ENCODE assay signal across 13 cellular contexts in genomic region chr10:89478739-89479116, GRCh38. TPM values are rescaled to one million over a fixed set of nuclear protein-coding genes. Genes with fewer than 3 reads are reported as not detected.
DNase-seq lines count a peak whose midpoint lies in the region; TF ChIP-seq lines count a peak whose summit lies in the region.
"Had no signal": no experiment of that assay in that cellular context is flagged by ENCODE, and none has a peak within 500 bp of the region (broad histone marks: within the 10 kb centered on the region; RNA-seq: fewer than 3 reads in every experiment).

No MANE protein-coding gene starts in this region.

- peaks cover 6% of the 10 kb centered on the region; the same call in 1 of the 2 replicates for H3K36me3 ChIP-seq in ACC112 (ENCODE audit: insufficient read depth, low read length)
- H3K36me3 ChIP-seq in ascending aorta: no peaks in the 10 kb centered on the region
- H3K36me3 ChIP-seq in prostate gland: no peaks in the 10 kb centered on the region

- intact Hi-C loops in ascending aorta (cut with DNase I) (loop anchor here (5.0 kb wide), 1 partner anchor 51 kb away; no protein-coding TSS in a partner anchor), prostate gland (cut with DNase I) (no loop called here)

- H2AFZ ChIP-seq in ACC112 (ENCODE audit: low read length, unreplicated experiment): peak overlapping the region; percentile 38

- DNase-seq in ascending aorta (ENCODE audit: low spot score in 2 of 2) (no peak), foreskin fibroblast (peak; percentile 40 to 67), prostate gland (ENCODE audit: low spot score) (no peak), DMS114 treated with DMSO at 0.1 percent for 48 hours (lab: John Stamatoyannopoulos, UW; ENCODE audit: unreplicated experiment) (no peak), HCEC 1CT (no peak), SW480 (ENCODE audit: low spot score) (no peak), T-helper 2 cell (no peak)
- DNase-seq: ACHN, activated gamma-delta T cell, glutamatergic neuron, midbrain, NCI-H1436 had no signal

- H3K27me3 ChIP-seq in ACC112 (ENCODE audit: insufficient read depth, low read length): no peaks in the 10 kb centered on the region
- H3K27me3 ChIP-seq in ascending aorta: no peaks in the 10 kb centered on the region
- H3K27me3 ChIP-seq in prostate gland (replicated peaks; ENCODE audit: insufficient read depth): no peaks in the 10 kb centered on the region

- no peak for TF ChIP-seq CTCF in ascending aorta (IDR thresholded peaks at IDR 0.05)
- TF ChIP-seq CTCF in foreskin fibroblast (IDR thresholded peaks at IDR 0.05; ENCODE audit: low read depth, low read length): no peak
- no peak for TF ChIP-seq CTCF in prostate gland (IDR thresholded peaks at IDR 0.05)

- no peaks in the 10 kb centered on the region for H3K9me3 ChIP-seq in ascending aorta
- H3K9me3 ChIP-seq in prostate gland: no peaks in the 10 kb centered on the region

- H3K4me1 ChIP-seq in ACC112 (ENCODE audit: control insufficient read depth, insufficient read depth, low read length, unreplicated experiment): peaks cover 70% of the 10 kb centered on the region
- peaks cover 10 to 60% of the 10 kb centered on the region in 2 donors for H3K4me1 ChIP-seq in ascending aorta
- H3K4me1 ChIP-seq in prostate gland (replicated peaks): no peaks in the 10 kb centered on the region

- H3K79me2 ChIP-seq in ACC112 (ENCODE audit: control insufficient read depth, insufficient read depth, low read length, unreplicated experiment): no peaks in the 10 kb centered on the region

- peak overlapping the region; percentile 98 for H3K27ac ChIP-seq in ACC112 (ENCODE audit: low read depth, low read length)
- H3K27ac ChIP-seq in ascending aorta: peak overlapping the region; percentile 46 to 50
- H3K27ac ChIP-seq in prostate gland: peak overlapping the region; percentile 21 to 51

- 47% methylated on average over 1 of the region's 1 CpG for WGBS in prostate gland

- H3K4me3 ChIP-seq in ACC112 (ENCODE audit: low read depth, low read length) (no peak overlapping the region; the same call in 1 of the 2 replicates), ascending aorta (no peak overlapping the region), foreskin fibroblast (ENCODE audit: low read depth in 1 of 2, low read length in 2 of 2) (no peak overlapping the region), prostate gland (no peak overlapping the region)

- no peak for TF ChIP-seq POLR2A in prostate gland (IDR thresholded peaks at IDR 0.05)

RNA-seq across cellular contexts. Expression of gene SLC16A12, which starts 56.7 kb away (rescaled TPM):
- total RNA-seq in ascending aorta (not detected), prostate gland (1 to 10 TPM in 1 of 2 donors, under 1 TPM in 1; 0.09 to 4.4 TPM)

Comparison
In these comparisons a context has a peak if more than half of its experiments do, and no peak if none do; other contexts are left out.
1. H3K27ac ChIP-seq: peak in every context shown above with its lines; median percentile 98 in ACC112; 48 in ascending aorta; 36 in prostate gland.
2. DNase-seq: peak in foreskin fibroblast (2 of 2); none in ascending aorta (0 of 2), prostate gland (single experiment), DMS114 treated with DMSO at 0.1 percent for 48 hours (single experiment), HCEC 1CT (single experiment), SW480 (single experiment) and T-helper 2 cell (0 of 5).